ENCODE assay signal across 8 cellular contexts in the genomic region with DNA sequence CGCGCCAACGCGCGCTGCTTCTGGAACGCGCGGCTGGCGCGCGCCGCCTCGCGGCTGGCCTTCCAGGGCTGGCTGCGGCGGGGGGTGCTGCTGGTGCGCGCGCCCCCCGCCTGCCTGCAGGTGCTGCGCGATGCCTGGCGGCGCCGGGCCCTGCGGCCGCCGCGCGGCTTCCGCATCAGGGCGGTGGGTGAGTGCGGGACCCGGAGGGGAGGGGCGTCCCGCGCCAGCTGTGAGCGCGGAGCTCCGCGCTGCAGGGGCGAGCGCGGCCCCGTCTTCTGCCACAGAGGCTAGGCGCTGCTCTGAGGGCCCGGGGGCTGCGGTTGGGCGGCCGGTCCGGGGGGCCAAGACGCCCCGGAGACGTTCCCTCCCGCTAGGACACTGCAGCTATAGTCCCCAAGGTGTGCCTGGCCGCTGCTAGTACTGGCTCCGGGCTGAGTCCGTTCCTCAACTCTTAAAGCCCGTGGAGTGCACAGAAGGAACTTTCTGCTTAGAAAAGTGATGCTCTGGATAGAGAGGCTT. TPM values are rescaled to one million over a fixed set of nuclear protein-coding genes. Genes with fewer than 3 reads are reported as not detected.
DNase-seq lines count a peak whose midpoint lies in the region; ATAC-seq and TF ChIP-seq lines count a peak whose summit lies in the region.
"Not testable (repeated sequence)": the region's sequence is repeated elsewhere in the genome, so short reads cannot be mapped to it uniquely, and the experiment has no call there.

No MANE protein-coding gene starts in this region.

- not testable (repeated sequence) for H3K9me2 ChIP-seq in HCT116 (ENCODE audit: insufficient read depth)

- H3K4me3 Mint-ChIP-seq in activated CD4-positive, alpha-beta T cell treated with anti-CD3 and anti-CD28 coated beads, Interleukin-2, amount 10 ng/mL, durations not matched to agents 7 days and 5 days: peak overlapping the region; percentile 54

- not testable (repeated sequence) for TF ChIP-seq CTCF in GM12864 (IDR thresholded peaks at IDR 0.05; ENCODE audit: low read depth, low read length, missing control alignments); HCT116 (IDR thresholded peaks at IDR 0.05 in 2 of 3, conservative IDR thresholded peaks at IDR 0.05 in 1 of 3; ENCODE audit: borderline replicate concordance in 1 of 3, insufficient read depth in 1 of 3, low read depth in 2 of 3, low read length in 2 of 3); ovary (IDR thresholded peaks at IDR 0.05)

- H3K27me3 Mint-ChIP-seq in activated CD4-positive, alpha-beta T cell treated with anti-CD3 and anti-CD28 coated beads, Interleukin-2, amount 10 ng/mL, durations not matched to agents 7 days and 5 days: not testable (repeated sequence)

- not testable (repeated sequence) for H3K9me3 Mint-ChIP-seq in activated CD4-positive, alpha-beta T cell treated with anti-CD3 and anti-CD28 coated beads, Interleukin-2, amount 10 ng/mL, durations not matched to agents 7 days and 5 days

- CTCF ChIA-PET in HCT116 (lab: Charles Lee); activated CD4-positive, alpha-beta T cell treated with anti-CD3 and anti-CD28 coated beads, Interleukin-2, amount 10 ng/mL, durations not matched to agents 7 days and 5 days (lab: Charles Lee): not testable (repeated sequence)

- RAD21 ChIA-PET in HCT116 (lab: Charles Lee; ENCODE audit: low non-redundant PET in 1 of 2, low total read pairs in 2 of 2, uncharacterized antibody in 2 of 2, unreplicated experiment in 2 of 2): not testable (repeated sequence)

- TF ChIP-seq RAD21 in HCT116 (IDR thresholded peaks at IDR 0.05; ENCODE audit: low read depth): not testable (repeated sequence)

- H3K79me2 ChIP-seq in HCT116 (ENCODE audit: insufficient read depth, low read length): not testable (repeated sequence)

- peak; percentile 64 for ATAC-seq in HCT116

- intact Hi-C loops in HCT116 (cut with micrococcal nuclease); ovary (cut with DNase I): not testable (repeated sequence)

- H3K4me3 ChIP-seq in GM12864 (ENCODE audit: low read depth, low read length) (peak overlapping the region; percentile 50), HCT116 (replicated peaks in 1 of 2; ENCODE audit: low read depth in 1 of 2, low read length in 2 of 2) (peak overlapping the region; percentile 44 to 51), iPS-15b (ENCODE audit: low read depth, low read length) (peak overlapping the region; percentile 64), ovary (peak overlapping the region; percentile 35), urinary bladder (ENCODE audit: low read depth, low read length) (peak overlapping the region; percentile 55)

- WGBS in ovary, 3 donors: 0 to 1% (median 1%) methylated on average over 11 to 32 of the region's 59 CpGs
- WGBS in urinary bladder: under 1% methylated on average over 31 of the region's 59 CpGs

- not testable (repeated sequence) for H3K27me3 ChIP-seq in HCT116 (ENCODE audit: insufficient read depth, low read length); ovary
- H3K27me3 ChIP-seq in iPS-15b (ENCODE audit: control insufficient read depth, insufficient read depth, low read length): peaks cover 17% of the 10 kb centered on the region

- H3K4me1 Mint-ChIP-seq in activated CD4-positive, alpha-beta T cell treated with anti-CD3 and anti-CD28 coated beads, Interleukin-2, amount 10 ng/mL, durations not matched to agents 7 days and 5 days: peaks cover 18% of the 10 kb centered on the region

- H3K9me3 ChIP-seq in HCT116 (ENCODE audit: control insufficient read depth in 1 of 2, insufficient read depth in 1 of 2, low read depth in 1 of 2, low read length in 2 of 2); iPS-15b (ENCODE audit: control insufficient read depth, insufficient read depth, low read length); ovary: not testable (repeated sequence)

- not testable (repeated sequence) for H3K27ac Mint-ChIP-seq in activated CD4-positive, alpha-beta T cell treated with anti-CD3 and anti-CD28 coated beads, Interleukin-2, amount 10 ng/mL, durations not matched to agents 7 days and 5 days

- not testable (repeated sequence) for DNase-seq in GM12864 (ENCODE audit: low read depth); HCT116 (ENCODE audit: low read depth, low spot score)
- DNase-seq in NAMALWA (ENCODE audit: low spot score) (peak; percentile 41), ovary (peak in 4 of 5 donors; percentile 18 to 43 (median 25))
- DNase-seq in activated CD4-positive, alpha-beta T cell treated with anti-CD3 and anti-CD28 coated beads, Interleukin-2, amount 10 ng/mL, durations not matched to agents 7 days and 5 days: peak; percentile 15
- peak; percentile 2 for DNase-seq in central memory CD4-positive, alpha-beta T cell

- not testable (repeated sequence) for BruUV-seq in HCT116 (replicated peaks; lab: Mats Ljungman, UMichigan)

- not testable (repeated sequence) for TF ChIP-seq EP300 in ovary (IDR thresholded peaks at IDR 0.05)

- H2AFZ ChIP-seq in HCT116 (ENCODE audit: low read depth, low read length, poor library complexity, severe bottlenecking): not testable (repeated sequence)

- POLR2A ChIA-PET in HCT116 (lab: Charles Lee); activated CD4-positive, alpha-beta T cell treated with anti-CD3 and anti-CD28 coated beads, Interleukin-2, amount 10 ng/mL, durations not matched to agents 7 days and 5 days (lab: Charles Lee): not testable (repeated sequence)

- H3K4me2 ChIP-seq in HCT116 (ENCODE audit: low read length): peak overlapping the region; percentile 68

- not testable (repeated sequence) for H3K27ac ChIP-seq in HCT116 (ENCODE audit: low read depth, low read length); ovary; urinary bladder (ENCODE audit: low read depth)

- H3K36me3 Mint-ChIP-seq in activated CD4-positive, alpha-beta T cell treated with anti-CD3 and anti-CD28 coated beads, Interleukin-2, amount 10 ng/mL, durations not matched to agents 7 days and 5 days (ENCODE audit: low read depth): not testable (repeated sequence)

- TF ChIP-seq POLR2A in HCT116 (IDR thresholded peaks at IDR 0.05; ENCODE audit: borderline replicate concordance, extremely low read depth, insufficient read depth, insufficient read length); ovary (IDR thresholded peaks at IDR 0.05): not testable (repeated sequence)

- H4K20me1 ChIP-seq in HCT116 (ENCODE audit: insufficient read depth): not testable (repeated sequence)

- H3K36me3 ChIP-seq in HCT116 (ENCODE audit: control insufficient read depth in 1 of 2, insufficient read depth in 2 of 2, low read length in 2 of 2); iPS-15b (ENCODE audit: control insufficient read depth, insufficient read depth, low read length); ovary; urinary bladder (ENCODE audit: insufficient read depth): not testable (repeated sequence)

- peak overlapping the region; percentile 31; the same call in 1 of the 2 replicates for H3K9ac ChIP-seq in HCT116 (ENCODE audit: low read length)
- peak overlapping the region; percentile 37 for H3K9ac ChIP-seq in iPS-15b (ENCODE audit: low read depth, low read length)

- peaks cover 5 to 16% of the 10 kb centered on the region in 2 experiments for H3K4me1 ChIP-seq in HCT116 (ENCODE audit: control insufficient read depth in 1 of 2, insufficient read depth in 2 of 2, low read length in 2 of 2)
- H3K4me1 ChIP-seq in iPS-15b (ENCODE audit: control insufficient read depth, insufficient read depth, low read length); ovary (ENCODE audit: insufficient read depth); urinary bladder (ENCODE audit: insufficient read depth): not testable (repeated sequence)

RNA-seq across cellular contexts. Expression of a gene that starts 0.8 kb away (rescaled TPM):
- total RNA-seq in HCT116 (2021; ENCODE audit: unreplicated experiment): 5.9 TPM
- 1.9 and 3.7 TPM in 2 replicates for polyA plus RNA-seq in HCT116 (2012)
- total RNA-seq in activated CD4-positive, alpha-beta T cell treated with anti-CD3 and anti-CD28 coated beads, Interleukin-2, amount 10 ng/mL, durations not matched to agents 7 days and 5 days: 1 to 10 TPM; 1.1 to 1.5 TPM
- 10 to 100 TPM in 1 of 7 donors, 1 to 10 TPM in 4, under 1 TPM in 2; 0.71 to 11.5 (median 1.3) TPM for total RNA-seq in ovary
- polyA plus RNA-seq in ovary: 1 to 10 TPM in 1 of 2 donors, under 1 TPM in 1; 0.99 to 1.9 TPM
- 4.7 TPM for total RNA-seq in urinary bladder
- polyA plus RNA-seq in urinary bladder: 2.7 TPM
